Comparison of ENCODE assay signal across 15 cellular contexts in genomic region chr10:14736043-14736442, GRCh38. TPM values are rescaled to one million over a fixed set of nuclear protein-coding genes. Genes with fewer than 3 reads are reported as not detected.
DNase-seq lines count a peak whose midpoint lies in the region; ATAC-seq and TF ChIP-seq lines count a peak whose summit lies in the region.
"Had no signal": no experiment of that assay in that cellular context is flagged by ENCODE, and none has a peak within 500 bp of the region (broad histone marks: within the 10 kb centered on the region; RNA-seq: fewer than 3 reads in every experiment).

No MANE protein-coding gene starts in this region.

- no peaks in the 10 kb centered on the region for H3K36me3 Mint-ChIP-seq in chondrocyte (ENCODE audit: low read depth)

- no peak overlapping the region for H3K4me3 Mint-ChIP-seq in chondrocyte (ENCODE audit: unreplicated experiment)
- H3K4me3 Mint-ChIP-seq: activated T-cell treated with anti-CD3 and anti-CD28 coated beads, Interleukin-2, amount 50 U/mL, for 4 hours; naive thymus-derived CD4-positive, alpha-beta T cell had no signal

- H3K27me3 ChIP-seq in skeletal muscle tissue (ENCODE audit: control insufficient read depth in 3 of 3, insufficient read depth in 3 of 3, low read length in 3 of 3), result no peaks in the 10 kb centered on the region
- H3K27me3 ChIP-seq: gastrocnemius medialis, MG63 had no signal

- H3K4me3 ChIP-seq in skeletal muscle tissue (ENCODE audit: low read length in 3 of 3), result no peak overlapping the region
- H3K4me3 ChIP-seq: gastrocnemius medialis, MG63 had no signal

- no peaks in the 10 kb centered on the region for H3K9me3 ChIP-seq in skeletal muscle tissue (ENCODE audit: control insufficient read depth in 3 of 3, low read length in 3 of 3)
- H3K9me3 ChIP-seq: gastrocnemius medialis, MG63 had no signal

- H3K9ac ChIP-seq in skeletal muscle tissue (ENCODE audit: low read depth in 1 of 3, low read length in 3 of 3), result no peak overlapping the region

- POLR2A ChIA-PET in GM10248 (lab: Yijun Ruan, JAX), result no interaction called here

- H3K4me1 ChIP-seq in skeletal muscle tissue (ENCODE audit: control insufficient read depth in 3 of 3, insufficient read depth in 3 of 3, low read length in 3 of 3), result peaks cover 4 to 16% (median 4%) of the 10 kb centered on the region in 3 donors
- H3K4me1 ChIP-seq: gastrocnemius medialis had no signal

- DNase-seq in G401 (ENCODE audit: low spot score), result peak; percentile 13
- DNase-seq in chondrocyte (ENCODE audit: low spot score), result no peak
- no peak for DNase-seq in NCI-H2171 (lab: John Stamatoyannopoulos, UW)
- no peak for DNase-seq in GM10248 (ENCODE audit: extremely low spot score)
- no peak for DNase-seq in NCI-H446 treated with DMSO at 0.1 percent for 48 hours (lab: John Stamatoyannopoulos, UW)
- DNase-seq in RKO (ENCODE audit: low spot score), result no peak
- DNase-seq: activated CD4-positive, alpha-beta T cell treated with anti-CD3 and anti-CD28 coated beads, Interleukin-2, amount 50 U/mL, for 4 hours; activated T-cell treated with anti-CD3 and anti-CD28 coated beads, Interleukin-2, amount 50 U/mL, for 4 hours; DMS 273 treated with DMSO at 0.1 percent for 48 hours; MG63; naive thymus-derived CD4-positive, alpha-beta T cell; stimulated activated CD4-positive, alpha-beta T cell treated with anti-CD3 and anti-CD28 coated beads, Interleukin-4, amount 100 ng/mL, for 24 hours had no signal

- H3K27ac Mint-ChIP-seq in chondrocyte (ENCODE audit: unreplicated experiment), result peak overlapping the region; percentile 98

- H3K27ac ChIP-seq in skeletal muscle tissue (ENCODE audit: low read depth, low read length), result peak overlapping the region; percentile 75

- H3K27me3 Mint-ChIP-seq in chondrocyte (ENCODE audit: low read depth), result no peaks in the 10 kb centered on the region
- H3K27me3 Mint-ChIP-seq: naive thymus-derived CD4-positive, alpha-beta T cell had no signal

- H3K9me3 Mint-ChIP-seq in chondrocyte (ENCODE audit: low read depth), result no peaks in the 10 kb centered on the region

- peak; percentile 51 for ATAC-seq in HG03103 (IDR thresholded peaks at IDR 0.05; ENCODE audit: low read depth, unreplicated experiment)
- ATAC-seq: activated T-cell treated with anti-CD3 and anti-CD28 coated beads, Interleukin-2, amount 50 U/mL, for 4 hours; gastrocnemius medialis; naive thymus-derived CD4-positive, alpha-beta T cell had no signal

- no peaks in the 10 kb centered on the region for H3K36me3 ChIP-seq in skeletal muscle tissue (ENCODE audit: control insufficient read depth in 3 of 3, insufficient read depth in 3 of 3, low read length in 3 of 3)
- H3K36me3 ChIP-seq: gastrocnemius medialis, MG63 had no signal

- TF ChIP-seq CTCF in chondrocyte (IDR thresholded peaks at IDR 0.05) (no peak), GM10248 (IDR thresholded peaks at IDR 0.05; ENCODE audit: control extremely low read depth, extremely low read depth, low read depth, missing control alignments) (no peak)

- in situ Hi-C loops in G401 (cut with HindIII; ENCODE audit: low sequenced_read_pairs), result no loop called here

- CTCF ChIA-PET in GM10248 (lab: Yijun Ruan, JAX), result no interaction called here

- peaks cover 34% of the 10 kb centered on the region for H3K4me1 Mint-ChIP-seq in chondrocyte (ENCODE audit: low read depth)

RNA-seq across cellular contexts. Expression of gene FAM107B, which starts 38.7 kb away (rescaled TPM):
- 39.1 and 44.6 TPM in 2 replicates for total RNA-seq in G401 (2014; rRNA removed; shearing (Covaris generic))
- 13.8 to 29.6 TPM (median 29.1 TPM) in 3 replicates for total RNA-seq in chondrocyte
- total RNA-seq in skeletal muscle tissue, result 13.6 TPM
